In genomic region chr4:105126311-105127153, GRCh38 we compare ENCODE assay signal across 29 cellular contexts. TPM values are rescaled to one million over a fixed set of nuclear protein-coding genes. Genes with fewer than 3 reads are reported as not detected.
DNase-seq lines count a peak whose midpoint lies in the region; ATAC-seq and TF ChIP-seq lines count a peak whose summit lies in the region.
"Had no signal": no experiment of that assay in that cellular context is flagged by ENCODE, and none has a peak within 500 bp of the region (broad histone marks: within the 10 kb centered on the region; RNA-seq: fewer than 3 reads in every experiment).

No MANE protein-coding gene starts in this region.

- H3K9me3 Mint-ChIP-seq in nephron, result no peaks in the 10 kb centered on the region
- no peaks in the 10 kb centered on the region for H3K9me3 Mint-ChIP-seq in glutamatergic neuron (ENCODE audit: unreplicated experiment)
- H3K9me3 Mint-ChIP-seq: activated B cell treated with CpG ODN at 0.5 μM for 24 hours; activated naive CD4-positive, alpha-beta T cell treated with anti-CD3 and anti-CD28 coated beads, Interleukin-2, amount 50 U/mL, for 72 hours; H9; memory B cell; type B pancreatic cell had no signal

- H2AFZ ChIP-seq in fibroblast of lung (ENCODE audit: low read length), result no peak overlapping the region

- peaks cover 3% of the 10 kb centered on the region for H3K27me3 Mint-ChIP-seq in nephron (ENCODE audit: low read depth)
- no peaks in the 10 kb centered on the region for H3K27me3 Mint-ChIP-seq in glutamatergic neuron (ENCODE audit: unreplicated experiment)
- H3K27me3 Mint-ChIP-seq: activated B cell treated with CpG ODN at 0.5 μM for 24 hours, memory B cell, type B pancreatic cell had no signal

- H4K20me1 ChIP-seq in fibroblast of lung (ENCODE audit: control insufficient read depth, extremely low read depth, insufficient read depth, low read length), result no peaks in the 10 kb centered on the region

- TF ChIP-seq CTCF in fibroblast of lung (conservative IDR thresholded peaks at IDR 0.05 in 1 of 2, IDR thresholded peaks at IDR 0.05 in 1 of 2; ENCODE audit: low read depth in 1 of 2, low read length in 2 of 2) (no peak), nephron (IDR thresholded peaks at IDR 0.05; ENCODE audit: unreplicated experiment in 3 of 3) (no peak), glutamatergic neuron (IDR thresholded peaks at IDR 0.05; ENCODE audit: partially characterized antibody, unreplicated experiment) (no peak)

- H3K79me2 ChIP-seq in fibroblast of lung (ENCODE audit: control insufficient read depth, insufficient read depth, low read length), result no peaks in the 10 kb centered on the region

- H3K4me3 Mint-ChIP-seq in nephron (no peak overlapping the region), glutamatergic neuron (ENCODE audit: unreplicated experiment) (no peak overlapping the region)
- H3K4me3 Mint-ChIP-seq: activated B cell treated with CpG ODN at 0.5 μM for 24 hours, B cell, H9, memory B cell, type B pancreatic cell had no signal

- no peaks in the 10 kb centered on the region for H3K36me3 Mint-ChIP-seq in nephron (ENCODE audit: low read depth)
- H3K36me3 Mint-ChIP-seq in glutamatergic neuron (ENCODE audit: unreplicated experiment), result no peaks in the 10 kb centered on the region
- H3K36me3 Mint-ChIP-seq: activated naive CD4-positive, alpha-beta T cell treated with anti-CD3 and anti-CD28 coated beads, Interleukin-2, amount 50 U/mL, for 72 hours; memory B cell; type B pancreatic cell had no signal

- no peak overlapping the region for H3K4me2 ChIP-seq in fibroblast of lung (ENCODE audit: extremely low read depth, insufficient read depth, low read length)
- H3K4me2 ChIP-seq: A549 had no signal

- H3K9ac ChIP-seq in adipocyte (ENCODE audit: low read length), result no peak overlapping the region
- no peak overlapping the region for H3K9ac ChIP-seq in fibroblast of lung (ENCODE audit: insufficient read depth, low read length)

- H3K4me3 ChIP-seq in adipocyte (ENCODE audit: low read length) (no peak overlapping the region), fibroblast of lung (replicated peaks in 1 of 4; ENCODE audit: control extremely low read depth in 1 of 4, insufficient read depth in 1 of 4, low read depth in 3 of 4, low read length in 4 of 4) (no peak overlapping the region)
- H3K4me3 ChIP-seq: A549, esophagus muscularis mucosa, heart left ventricle had no signal

- H3K4me1 Mint-ChIP-seq in nephron, result peaks cover 10% of the 10 kb centered on the region
- no peaks in the 10 kb centered on the region for H3K4me1 Mint-ChIP-seq in glutamatergic neuron (ENCODE audit: low read depth, unreplicated experiment)
- H3K4me1 Mint-ChIP-seq: activated B cell treated with CpG ODN at 0.5 μM for 24 hours, B cell had no signal

- H3K27me3 ChIP-seq in adipocyte (replicated peaks; ENCODE audit: control insufficient read depth, insufficient read depth, low read length) (no peaks in the 10 kb centered on the region), fibroblast of lung (ENCODE audit: control insufficient read depth, insufficient read depth, low read length) (no peaks in the 10 kb centered on the region)
- H3K27me3 ChIP-seq: esophagus muscularis mucosa, heart left ventricle had no signal

- H3K4me1 ChIP-seq in adipocyte (ENCODE audit: control insufficient read depth, insufficient read depth, low read length), result no peaks in the 10 kb centered on the region
- no peaks in the 10 kb centered on the region for H3K4me1 ChIP-seq in fibroblast of lung (ENCODE audit: control insufficient read depth, extremely low read depth, insufficient read depth, low read length)
- H3K4me1 ChIP-seq: A549, esophagus muscularis mucosa had no signal

- H3K27ac Mint-ChIP-seq in nephron, result peak overlapping the region; percentile 38 to 62 (median 39)
- H3K27ac Mint-ChIP-seq in glutamatergic neuron (ENCODE audit: unreplicated experiment), result no peak overlapping the region
- H3K27ac Mint-ChIP-seq: activated B cell treated with CpG ODN at 0.5 μM for 24 hours; activated naive CD4-positive, alpha-beta T cell treated with anti-CD3 and anti-CD28 coated beads, Interleukin-2, amount 50 U/mL, for 72 hours; B cell; H9; memory B cell; type B pancreatic cell had no signal

- ATAC-seq in GM18907 (IDR thresholded peaks at IDR 0.05; ENCODE audit: unreplicated experiment) (peak; percentile 52), GM21717 (IDR thresholded peaks at IDR 0.05; ENCODE audit: unreplicated experiment) (no peak)
- ATAC-seq: A549; activated naive CD4-positive, alpha-beta T cell treated with anti-CD3 and anti-CD28 coated beads, Interleukin-2, amount 50 U/mL, for 72 hours; heart left ventricle; left colon had no signal

- H3K36me3 ChIP-seq in adipocyte (ENCODE audit: control insufficient read depth, insufficient read depth, low read length, severe bottlenecking) (no peaks in the 10 kb centered on the region), fibroblast of lung (ENCODE audit: control insufficient read depth, insufficient read depth, low read length) (no peaks in the 10 kb centered on the region)
- H3K36me3 ChIP-seq: esophagus muscularis mucosa, heart left ventricle had no signal

- H3K9me3 ChIP-seq in adipocyte (ENCODE audit: control insufficient read depth, low read length), result no peaks in the 10 kb centered on the region
- no peaks in the 10 kb centered on the region for H3K9me3 ChIP-seq in fibroblast of lung (ENCODE audit: control insufficient read depth, insufficient read depth, low read depth, low read length)
- H3K9me3 ChIP-seq: A549, esophagus muscularis mucosa had no signal

- no peak overlapping the region for H3K27ac ChIP-seq in fibroblast of lung (ENCODE audit: insufficient read depth, low read length)
- H3K27ac ChIP-seq: A549, esophagus muscularis mucosa, heart left ventricle had no signal

- peak; percentile 91 for DNase-seq in adipocyte (ENCODE audit: low read depth)
- DNase-seq in fibroblast of lung (ENCODE audit: low read depth in 2 of 2), result peak; percentile 79
- no peak for DNase-seq in glutamatergic neuron
- no peak for DNase-seq in H4 (ENCODE audit: low spot score)
- DNase-seq in activated naive CD4-positive, alpha-beta T cell treated with Interleukin-2 at 50 U/mL for 16 hours, result no peak
- DNase-seq: activated B cell treated with CpG ODN at 0.5 μM for 24 hours; activated CD4-positive, alpha-beta T cell treated with anti-CD3 and anti-CD28 coated beads, Interleukin-2, amount 50 U/mL, for 4 hours; activated CD8-positive, alpha-beta memory T cell treated with anti-CD3 and anti-CD28 coated beads, Interleukin-2, amount 50 U/mL, for 4 hours; aorta; cerebellar nuclear complex; effector CD8-positive, alpha-beta T cell; GF-D8; H9; heart left ventricle; left colon; NCI-H187 treated with DMSO at 0.1 percent for 48 hours; NCI-H69; small intestine; stimulated activated CD4-positive, alpha-beta T cell treated with anti-CD3 and anti-CD28 coated beads, Interleukin-2, amount 100 ng/mL, for 24 hours; SW 1271 had no signal

RNA-seq across cellular contexts. Expression of gene TET2, which starts 20.1 kb away (rescaled TPM):
- total RNA-seq in fibroblast of lung (5.4 and 8.3 TPM in 2 replicates), glutamatergic neuron (ENCODE audit: unreplicated experiment) (37.4 TPM)
- 5.5 and 6.9 TPM in 2 replicates for polyA plus RNA-seq in fibroblast of lung
- 2.5 and 3.6 TPM in 2 replicates for polyA plus RNA-seq in fibroblast of lung (2012)
- polyA minus RNA-seq in fibroblast of lung (ENCODE audit: low replicate concordance), result 2.9 and 4.6 TPM in 2 replicates
- total RNA-seq in H4 (2014; rRNA removed; shearing (Covaris generic)), result 6.8 and 7.4 TPM in 2 replicates

Comparison
In these comparisons a context has a peak if more than half of its experiments do, and no peak if none do; other contexts are left out.
1. DNase-seq: peak in adipocyte (single experiment) and fibroblast of lung (2 of 2); none in glutamatergic neuron (single experiment), H4 (single experiment) and activated naive CD4-positive, alpha-beta T cell treated with Interleukin-2 at 50 U/mL for 16 hours (single experiment).